13 cellular contexts compared by ENCODE assay signal in genomic region chr1:218886472-218886871, GRCh38.
DNase-seq lines count a peak whose midpoint lies in the region; ATAC-seq and TF ChIP-seq lines count a peak whose summit lies in the region.
"Had no signal": no experiment of that assay in that cellular context is flagged by ENCODE, and none has a peak within 500 bp of the region (broad histone marks: within the 10 kb centered on the region; RNA-seq: fewer than 3 reads in every experiment).

No MANE protein-coding gene starts in this region.

- intact Hi-C loops in A673 (cut with micrococcal nuclease; ENCODE audit: unreplicated experiment), result no loop called here

- POLR2A ChIA-PET in A673 (lab: Charles Lee; ENCODE audit: low non-redundant PET), result interaction anchor here (0.6 kb wide), 1 partner anchor 343 kb away, joined by 7 read pairs; no protein-coding TSS in a partner anchor

- H3K4me1 ChIP-seq in RWPE2 (ENCODE audit: insufficient read depth, poor library complexity, severe bottlenecking) (peaks cover 12% of the 10 kb centered on the region), A673 (ENCODE audit: insufficient read depth, low read length, poor library complexity, severe bottlenecking) (no peaks in the 10 kb centered on the region)

- CTCF ChIA-PET in A673 (lab: Charles Lee), result no interaction called here

- H3K36me3 ChIP-seq in RWPE2 (ENCODE audit: low read depth) (no peaks in the 10 kb centered on the region), A673 (ENCODE audit: insufficient read depth, low read length, poor library complexity, severe bottlenecking) (no peaks in the 10 kb centered on the region)
- H3K36me3 ChIP-seq: SJSA1 had no signal

- H3K4me3 ChIP-seq in RWPE2 (ENCODE audit: severe bottlenecking) (no peak overlapping the region), fibroblast of the aortic adventitia (ENCODE audit: low read depth, low read length) (no peak overlapping the region), A673 (ENCODE audit: low read depth, low read length, poor library complexity, severe bottlenecking) (no peak overlapping the region)
- H3K4me3 ChIP-seq: SJSA1 had no signal

- no peaks in the 10 kb centered on the region for H3K27me3 ChIP-seq in RWPE2 (ENCODE audit: insufficient read depth, poor library complexity, severe bottlenecking)
- peaks cover 19% of the 10 kb centered on the region for H3K27me3 ChIP-seq in A673 (replicated peaks; ENCODE audit: insufficient read depth, low read depth, low read length, poor library complexity)
- H3K27me3 ChIP-seq: SJSA1 had no signal

- H3K27ac ChIP-seq in RWPE2 (ENCODE audit: poor library complexity, severe bottlenecking), result peak overlapping the region; percentile 42
- no peak overlapping the region for H3K27ac ChIP-seq in A673 (ENCODE audit: low read depth, low read length, poor library complexity, severe bottlenecking)
- H3K27ac ChIP-seq: SJSA1 had no signal

- no TSS peak for BruUV-seq in A673 (replicated peaks; lab: Mats Ljungman, UMichigan)

- DNase-seq in A172 (ENCODE audit: low spot score), result peak; percentile 37
- no peak for DNase-seq in RWPE2 (ENCODE audit: low spot score)
- DNase-seq in fibroblast of the aortic adventitia (ENCODE audit: low read depth), result peak; percentile 66
- peak; percentile 53 for DNase-seq in myocyte (ENCODE audit: low read depth)
- no peak for DNase-seq in NCI-H2227 treated with DMSO at 0.1 percent for 48 hours (lab: John Stamatoyannopoulos, UW)
- DNase-seq in A673 (ENCODE audit: low spot score), result no peak
- DNase-seq in left lobe of liver (ENCODE audit: low spot score), result no peak
- DNase-seq: DMS153; effector CD4-positive, alpha-beta T cell; H9; NCI-H1092 treated with DMSO at 0.1 percent for 48 hours had no signal

- TF ChIP-seq CTCF in RWPE2 (IDR thresholded peaks at IDR 0.05; ENCODE audit: poor library complexity, severe bottlenecking) (no peak), fibroblast of the aortic adventitia (IDR thresholded peaks at IDR 0.05; ENCODE audit: insufficient read depth, low read length) (no peak), A673 (conservative IDR thresholded peaks at IDR 0.05; ENCODE audit: low read depth, low read length) (no peak)

- H3K9me3 ChIP-seq in RWPE2 (ENCODE audit: severe bottlenecking) (no peaks in the 10 kb centered on the region), A673 (ENCODE audit: low read depth, low read length, poor library complexity, severe bottlenecking) (no peaks in the 10 kb centered on the region)
- H3K9me3 ChIP-seq: SJSA1 had no signal

- no peak for ATAC-seq in RWPE2 (ENCODE audit: low read depth)
- no peak for ATAC-seq in GM19397 (IDR thresholded peaks at IDR 0.05; ENCODE audit: unreplicated experiment)
- ATAC-seq in left lobe of liver, result no peak

Comparison
In these comparisons a context has a peak if more than half of its experiments do, and no peak if none do; other contexts are left out.
1. DNase-seq: peak in A172 (single experiment), fibroblast of the aortic adventitia (single experiment) and myocyte (single experiment); none in RWPE2 (single experiment), NCI-H2227 treated with DMSO at 0.1 percent for 48 hours (single experiment), A673 (single experiment) and left lobe of liver (single experiment).